ENCODE assay signal across 8 cellular contexts in genomic region chr1:154974086-154974807, GRCh38. TPM values are rescaled to one million over a fixed set of nuclear protein-coding genes. Genes with fewer than 3 reads are reported as not detected.
A peak's percentile ranks its signal among the peaks of the same experiment; 100 is the strongest.
DNase-seq lines count a peak whose midpoint lies in the region; ATAC-seq and FAIRE-seq lines count a peak whose summit lies in the region.

Gene CKS1B (plus strand): TSS chr1:154974681. CDS start chr1:154974746, 65 bp downstream.

- peak; percentile 23 for FAIRE-seq in HTR-8/SVneo (lab: Jason Lieb, UNC)

- H3K9ac ChIP-seq in mesendoderm (ENCODE audit: low read length): peak within 1 kb of the TSS; percentile 98

- peaks cover 51% of the 10 kb centered on the region for H3K79me2 ChIP-seq in mesendoderm (ENCODE audit: control insufficient read depth, insufficient read depth, low read length)

- H3K4me2 ChIP-seq in mesendoderm (ENCODE audit: low read length): peak within 1 kb of the TSS; percentile 55

- peaks cover 2% of the 10 kb centered on the region for H3K36me3 ChIP-seq in mesendoderm (ENCODE audit: control insufficient read depth, insufficient read depth, low read length)

- H2AK5ac ChIP-seq in mesendoderm (ENCODE audit: low read length): peak within 1 kb of the TSS; percentile 89

- H3K79me1 ChIP-seq in mesendoderm (ENCODE audit: low read length): peaks cover 6% of the 10 kb centered on the region

- H2BK120ac ChIP-seq in mesendoderm (ENCODE audit: low read depth, low read length): peak within 1 kb of the TSS; percentile 10

- no CpG with 5 or more reads among the region's 49 CpGs for WGBS in mesendoderm (ENCODE audit: extremely low coverage, insufficient coverage, low lambda C conversion rate)

- peak within 1 kb of the TSS; percentile 98 for H3K56ac ChIP-seq in mesendoderm (ENCODE audit: low read length)

- H4K5ac ChIP-seq in mesendoderm (ENCODE audit: low read length): no peak within 1 kb of the TSS

- no peaks in the 10 kb centered on the region for H3K27me3 ChIP-seq in mesendoderm (ENCODE audit: insufficient read depth, low read length, poor library complexity)

- H3K27ac ChIP-seq in mesendoderm (ENCODE audit: low read depth, low read length): peak within 1 kb of the TSS; percentile 96

- H3K4me1 ChIP-seq in mesendoderm (ENCODE audit: control insufficient read depth, low read depth, low read length): peaks cover 11% of the 10 kb centered on the region

- no peak within 1 kb of the TSS for H4K8ac ChIP-seq in mesendoderm (ENCODE audit: low read depth, low read length)

- in situ Hi-C loops in Caki2 (cut with HindIII; ENCODE audit: low pct_unique_long_range_greater_than_20kb, low sequenced_read_pairs) (no loop called here), endometrial microvascular endothelial cells (cut with HindIII; ENCODE audit: inconsistent ontology term, low pct_unique_long_range_greater_than_20kb, low sequenced_read_pairs) (no loop called here)

- H3K4me3 ChIP-seq in mesendoderm (ENCODE audit: low read length): peak within 1 kb of the TSS; percentile 92

- H2BK15ac ChIP-seq in mesendoderm (replicated peaks; ENCODE audit: low read depth): no peak within 1 kb of the TSS

- peak; percentile 76 for ATAC-seq in GM21381 (IDR thresholded peaks at IDR 0.05; ENCODE audit: unreplicated experiment)

- peak; percentile 100 for DNase-seq in Caki2 (ENCODE audit: low read depth)
- peak; percentile 88 for DNase-seq in HTR-8/SVneo (ENCODE audit: insufficient read length, low spot score)
- DNase-seq in NOMO-1 treated with DMSO at 0.1 percent for 48 hours (lab: John Stamatoyannopoulos, UW; ENCODE audit: unreplicated experiment): peak; percentile 100
- DNase-seq in activated CD8-positive, alpha-beta memory T cell treated with anti-CD3 and anti-CD28 coated beads for 4 hours (ENCODE audit: low read depth in 2 of 2): peak; percentile 83 to 93
- peak; percentile 100 for DNase-seq in mesendoderm
- DNase-seq in stimulated activated CD8-positive, alpha-beta memory T cell treated with anti-CD3 and anti-CD28 coated beads, Interleukin-15, amount 100 ng/mL, for 1 hour (ENCODE audit: low read depth): peak; percentile 92

- peak within 1 kb of the TSS; percentile 95 for H3K4ac ChIP-seq in mesendoderm (ENCODE audit: low read depth, low read length)

- H3K23ac ChIP-seq in mesendoderm (ENCODE audit: low read length): no peak within 1 kb of the TSS

- peak within 1 kb of the TSS; percentile 96 for H3K18ac ChIP-seq in mesendoderm (ENCODE audit: low read length)

- peak within 1 kb of the TSS; percentile 95 for H2BK5ac ChIP-seq in mesendoderm (ENCODE audit: low read length)

RNA-seq across cellular contexts. Expression of gene CKS1B, which starts in this region (rescaled TPM):
- 166 and 305 TPM in 2 replicates for total RNA-seq in Caki2 (2014; rRNA removed; shearing (Covaris generic); ENCODE audit: low replicate concordance)
- total RNA-seq in endometrial microvascular endothelial cells (ENCODE audit: inconsistent ontology term): 125 TPM
- polyA plus RNA-seq in mesendoderm (2013, experiment 1 of 2): 618 TPM
- polyA plus RNA-seq in mesendoderm (2013, experiment 2 of 2): 617 TPM

Comparison
In these comparisons a context has a peak if more than half of its experiments do, and no peak if none do; other contexts are left out.
1. Peak in every context shown above with its lines: DNase-seq, ATAC-seq, H3K4me3 ChIP-seq and H3K27ac ChIP-seq.